In genomic region chr14:23286020-23286903, GRCh38 we compare ENCODE assay signal across 8 cellular contexts. TPM values are rescaled to one million over a fixed set of nuclear protein-coding genes. Genes with fewer than 3 reads are reported as not detected.
DNase-seq lines count a peak whose midpoint lies in the region; ATAC-seq lines count a peak whose summit lies in the region.

Gene HOMEZ, minus strand, starts transcription at chr14:23286132. Its CDS starts 180 bp downstream, at chr14:23285952.

- H3K4me3 ChIP-seq in right cardiac atrium (ENCODE audit: low read length) (peak within 1 kb of the TSS; percentile 81), rectal smooth muscle tissue (ENCODE audit: low read length) (peak within 1 kb of the TSS; percentile 85)

- WGBS in right cardiac atrium: under 1% methylated on average over 53 of the region's 53 CpGs

- H3K36me3 ChIP-seq in rectal smooth muscle tissue (ENCODE audit: control insufficient read depth, insufficient read depth, low read length): no peaks in the 10 kb centered on the region

- H3K27me3 ChIP-seq in right cardiac atrium (ENCODE audit: control insufficient read depth, insufficient read depth) (no peaks in the 10 kb centered on the region), rectal smooth muscle tissue (ENCODE audit: control insufficient read depth, insufficient read depth, low read length) (no peaks in the 10 kb centered on the region)

- ATAC-seq in GM18498 (IDR thresholded peaks at IDR 0.05; ENCODE audit: unreplicated experiment) (peak; percentile 98), HG02938 (IDR thresholded peaks at IDR 0.05; ENCODE audit: unreplicated experiment) (peak; percentile 98), right cardiac atrium (peak; percentile 99)

- H3K9me3 ChIP-seq in right cardiac atrium (ENCODE audit: control insufficient read depth, low read length): no peaks in the 10 kb centered on the region

- H3K27ac ChIP-seq in right cardiac atrium (ENCODE audit: low read length) (peak within 1 kb of the TSS; percentile 94), rectal smooth muscle tissue (ENCODE audit: low read depth, low read length) (peak within 1 kb of the TSS; percentile 96)

- peak within 1 kb of the TSS; percentile 90 for H3K9ac ChIP-seq in rectal smooth muscle tissue (ENCODE audit: low read length)

- intact Hi-C loops in right cardiac atrium (cut with DNase I): no loop called here

- DNase-seq in NCI-H187 (lab: John Stamatoyannopoulos, UW) (peak; percentile 95 to 99), T-helper 2 cell (peak; percentile 93 to 98 (median 96)), anterior cingulate cortex (lab: John Stamatoyannopoulos, UW) (peak; percentile 83 to 99 (median 99)), right cardiac atrium (peak; percentile 100), cortex of kidney (lab: John Stamatoyannopoulos, UW) (no peak)

- H3K4me1 ChIP-seq in right cardiac atrium (ENCODE audit: control insufficient read depth, insufficient read depth, low read length): no peaks in the 10 kb centered on the region
- H3K4me1 ChIP-seq in rectal smooth muscle tissue (ENCODE audit: control insufficient read depth, insufficient read depth, low read length): peaks cover 8% of the 10 kb centered on the region

RNA-seq across cellular contexts. Expression of gene HOMEZ, which starts in this region (rescaled TPM):
- total RNA-seq in right cardiac atrium: 10 to 100 TPM in 2 of 4 donors, 1 to 10 TPM in 2; 8.4 to 12.7 (median 10.4) TPM
- polyA plus RNA-seq in right cardiac atrium: 9.8 TPM
